1 cellular context compared by ENCODE assay signal in the genomic region with DNA sequence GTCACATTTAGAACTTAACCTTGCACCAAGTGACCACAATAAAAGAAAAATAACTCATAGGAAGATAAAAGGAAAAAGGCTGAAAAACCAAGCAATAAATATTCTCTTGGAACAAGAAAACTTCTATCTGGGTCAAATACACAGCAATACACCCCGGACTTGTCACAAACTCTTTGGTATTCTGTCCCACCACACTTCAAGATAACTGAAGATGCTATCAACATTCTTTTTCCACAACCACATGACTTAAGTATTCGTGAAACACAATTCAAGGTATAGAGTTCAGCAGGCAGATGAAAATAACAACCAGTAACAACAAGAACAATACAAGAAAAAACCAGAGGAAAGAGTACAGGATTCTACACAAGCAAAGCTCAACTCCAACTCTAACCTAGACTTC.
TF ChIP-seq lines count a peak whose summit lies in the region.

No MANE protein-coding gene starts in this region.

TF ChIP-seq in GM23338, 12 proteins besides CTCF, POLR2A, EP300 and RAD21 (continued from another document):
- TF ChIP-seq, protein P1, sequence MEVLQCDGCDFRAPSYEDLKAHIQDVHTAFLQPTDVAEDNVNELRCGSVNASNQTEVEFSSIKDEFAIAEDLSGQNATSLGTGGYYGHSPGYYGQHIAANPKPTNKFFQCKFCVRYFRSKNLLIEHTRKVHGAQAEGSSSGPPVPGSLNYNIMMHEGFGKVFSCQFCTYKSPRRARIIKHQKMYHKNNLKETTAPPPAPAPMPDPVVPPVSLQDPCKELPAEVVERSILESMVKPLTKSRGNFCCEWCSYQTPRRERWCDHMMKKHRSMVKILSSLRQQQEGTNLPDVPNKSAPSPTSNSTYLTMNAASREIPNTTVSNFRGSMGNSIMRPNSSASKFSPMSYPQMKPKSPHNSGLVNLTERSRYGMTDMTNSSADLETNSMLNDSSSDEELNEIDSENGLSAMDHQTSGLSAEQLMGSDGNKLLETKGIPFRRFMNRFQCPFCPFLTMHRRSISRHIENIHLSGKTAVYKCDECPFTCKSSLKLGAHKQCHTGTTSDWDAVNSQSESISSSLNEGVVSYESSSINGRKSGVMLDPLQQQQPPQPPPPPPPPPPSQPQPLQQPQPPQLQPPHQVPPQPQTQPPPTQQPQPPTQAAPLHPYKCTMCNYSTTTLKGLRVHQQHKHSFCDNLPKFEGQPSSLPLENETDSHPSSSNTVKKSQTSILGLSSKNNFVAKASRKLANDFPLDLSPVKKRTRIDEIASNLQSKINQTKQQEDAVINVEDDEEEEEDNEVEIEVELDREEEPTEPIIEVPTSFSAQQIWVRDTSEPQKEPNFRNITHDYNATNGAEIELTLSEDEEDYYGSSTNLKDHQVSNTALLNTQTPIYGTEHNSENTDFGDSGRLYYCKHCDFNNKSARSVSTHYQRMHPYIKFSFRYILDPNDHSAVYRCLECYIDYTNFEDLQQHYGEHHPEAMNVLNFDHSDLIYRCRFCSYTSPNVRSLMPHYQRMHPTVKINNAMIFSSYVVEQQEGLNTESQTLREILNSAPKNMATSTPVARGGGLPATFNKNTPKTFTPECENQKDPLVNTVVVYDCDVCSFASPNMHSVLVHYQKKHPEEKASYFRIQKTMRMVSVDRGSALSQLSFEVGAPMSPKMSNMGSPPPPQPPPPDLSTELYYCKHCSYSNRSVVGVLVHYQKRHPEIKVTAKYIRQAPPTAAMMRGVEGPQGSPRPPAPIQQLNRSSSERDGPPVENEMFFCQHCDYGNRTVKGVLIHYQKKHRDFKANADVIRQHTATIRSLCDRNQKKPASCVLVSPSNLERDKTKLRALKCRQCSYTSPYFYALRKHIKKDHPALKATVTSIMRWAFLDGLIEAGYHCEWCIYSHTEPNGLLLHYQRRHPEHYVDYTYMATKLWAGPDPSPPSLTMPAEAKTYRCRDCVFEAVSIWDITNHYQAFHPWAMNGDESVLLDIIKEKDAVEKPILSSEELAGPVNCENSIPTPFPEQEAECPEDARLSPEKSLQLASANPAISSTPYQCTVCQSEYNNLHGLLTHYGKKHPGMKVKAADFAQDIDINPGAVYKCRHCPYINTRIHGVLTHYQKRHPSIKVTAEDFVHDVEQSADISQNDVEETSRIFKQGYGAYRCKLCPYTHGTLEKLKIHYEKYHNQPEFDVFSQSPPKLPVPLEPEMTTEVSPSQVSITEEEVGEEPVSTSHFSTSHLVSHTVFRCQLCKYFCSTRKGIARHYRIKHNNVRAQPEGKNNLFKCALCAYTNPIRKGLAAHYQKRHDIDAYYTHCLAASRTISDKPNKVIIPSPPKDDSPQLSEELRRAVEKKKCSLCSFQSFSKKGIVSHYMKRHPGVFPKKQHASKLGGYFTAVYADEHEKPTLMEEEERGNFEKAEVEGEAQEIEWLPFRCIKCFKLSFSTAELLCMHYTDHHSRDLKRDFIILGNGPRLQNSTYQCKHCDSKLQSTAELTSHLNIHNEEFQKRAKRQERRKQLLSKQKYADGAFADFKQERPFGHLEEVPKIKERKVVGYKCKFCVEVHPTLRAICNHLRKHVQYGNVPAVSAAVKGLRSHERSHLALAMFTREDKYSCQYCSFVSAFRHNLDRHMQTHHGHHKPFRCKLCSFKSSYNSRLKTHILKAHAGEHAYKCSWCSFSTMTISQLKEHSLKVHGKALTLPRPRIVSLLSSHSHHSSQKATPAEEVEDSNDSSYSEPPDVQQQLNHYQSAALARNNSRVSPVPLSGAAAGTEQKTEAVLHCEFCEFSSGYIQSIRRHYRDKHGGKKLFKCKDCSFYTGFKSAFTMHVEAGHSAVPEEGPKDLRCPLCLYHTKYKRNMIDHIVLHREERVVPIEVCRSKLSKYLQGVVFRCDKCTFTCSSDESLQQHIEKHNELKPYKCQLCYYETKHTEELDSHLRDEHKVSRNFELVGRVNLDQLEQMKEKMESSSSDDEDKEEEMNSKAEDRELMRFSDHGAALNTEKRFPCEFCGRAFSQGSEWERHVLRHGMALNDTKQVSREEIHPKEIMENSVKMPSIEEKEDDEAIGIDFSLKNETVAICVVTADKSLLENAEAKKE (CRISPR knock-in tag; IDR thresholded peaks at IDR 0.05), result no peak
- no peak for TF ChIP-seq JUNB (IDR thresholded peaks at IDR 0.05; ENCODE audit: unreplicated experiment)
- TF ChIP-seq CREB1 (CRISPR knock-in tag; IDR thresholded peaks at IDR 0.05; ENCODE audit: low read depth), result no peak
- no peak for TF ChIP-seq STAT1 (IDR thresholded peaks at IDR 0.05; ENCODE audit: unreplicated experiment)
- TF ChIP-seq NANOG (IDR thresholded peaks at IDR 0.05; ENCODE audit: borderline replicate concordance), result no peak
- TF ChIP-seq, protein P2, sequence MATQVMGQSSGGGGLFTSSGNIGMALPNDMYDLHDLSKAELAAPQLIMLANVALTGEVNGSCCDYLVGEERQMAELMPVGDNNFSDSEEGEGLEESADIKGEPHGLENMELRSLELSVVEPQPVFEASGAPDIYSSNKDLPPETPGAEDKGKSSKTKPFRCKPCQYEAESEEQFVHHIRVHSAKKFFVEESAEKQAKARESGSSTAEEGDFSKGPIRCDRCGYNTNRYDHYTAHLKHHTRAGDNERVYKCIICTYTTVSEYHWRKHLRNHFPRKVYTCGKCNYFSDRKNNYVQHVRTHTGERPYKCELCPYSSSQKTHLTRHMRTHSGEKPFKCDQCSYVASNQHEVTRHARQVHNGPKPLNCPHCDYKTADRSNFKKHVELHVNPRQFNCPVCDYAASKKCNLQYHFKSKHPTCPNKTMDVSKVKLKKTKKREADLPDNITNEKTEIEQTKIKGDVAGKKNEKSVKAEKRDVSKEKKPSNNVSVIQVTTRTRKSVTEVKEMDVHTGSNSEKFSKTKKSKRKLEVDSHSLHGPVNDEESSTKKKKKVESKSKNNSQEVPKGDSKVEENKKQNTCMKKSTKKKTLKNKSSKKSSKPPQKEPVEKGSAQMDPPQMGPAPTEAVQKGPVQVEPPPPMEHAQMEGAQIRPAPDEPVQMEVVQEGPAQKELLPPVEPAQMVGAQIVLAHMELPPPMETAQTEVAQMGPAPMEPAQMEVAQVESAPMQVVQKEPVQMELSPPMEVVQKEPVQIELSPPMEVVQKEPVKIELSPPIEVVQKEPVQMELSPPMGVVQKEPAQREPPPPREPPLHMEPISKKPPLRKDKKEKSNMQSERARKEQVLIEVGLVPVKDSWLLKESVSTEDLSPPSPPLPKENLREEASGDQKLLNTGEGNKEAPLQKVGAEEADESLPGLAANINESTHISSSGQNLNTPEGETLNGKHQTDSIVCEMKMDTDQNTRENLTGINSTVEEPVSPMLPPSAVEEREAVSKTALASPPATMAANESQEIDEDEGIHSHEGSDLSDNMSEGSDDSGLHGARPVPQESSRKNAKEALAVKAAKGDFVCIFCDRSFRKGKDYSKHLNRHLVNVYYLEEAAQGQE (IDR thresholded peaks at IDR 0.05; ENCODE audit: unreplicated experiment), result no peak
- no peak for TF ChIP-seq ZNF331 (CRISPR knock-in tag; IDR thresholded peaks at IDR 0.05; ENCODE audit: low read depth)
- TF ChIP-seq, protein P3, sequence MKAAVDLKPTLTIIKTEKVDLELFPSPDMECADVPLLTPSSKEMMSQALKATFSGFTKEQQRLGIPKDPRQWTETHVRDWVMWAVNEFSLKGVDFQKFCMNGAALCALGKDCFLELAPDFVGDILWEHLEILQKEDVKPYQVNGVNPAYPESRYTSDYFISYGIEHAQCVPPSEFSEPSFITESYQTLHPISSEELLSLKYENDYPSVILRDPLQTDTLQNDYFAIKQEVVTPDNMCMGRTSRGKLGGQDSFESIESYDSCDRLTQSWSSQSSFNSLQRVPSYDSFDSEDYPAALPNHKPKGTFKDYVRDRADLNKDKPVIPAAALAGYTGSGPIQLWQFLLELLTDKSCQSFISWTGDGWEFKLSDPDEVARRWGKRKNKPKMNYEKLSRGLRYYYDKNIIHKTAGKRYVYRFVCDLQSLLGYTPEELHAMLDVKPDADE (IDR thresholded peaks at IDR 0.05), result no peak
- no peak for TF ChIP-seq ZNF114 (CRISPR knock-in tag; IDR thresholded peaks at IDR 0.05)
- no peak for TF ChIP-seq EZH2 (IDR thresholded peaks at IDR 0.05; ENCODE audit: low read depth, unreplicated experiment)
